ENCODE assay signal across 13 cellular contexts in genomic region chr17:27572665-27573064, GRCh38. TPM values are rescaled to one million over a fixed set of nuclear protein-coding genes. Genes with fewer than 3 reads are reported as not detected.
DNase-seq lines count a peak whose midpoint lies in the region; TF ChIP-seq lines count a peak whose summit lies in the region.
"Had no signal": no experiment of that assay in that cellular context is flagged by ENCODE, and none has a peak within 500 bp of the region (broad histone marks: within the 10 kb centered on the region; RNA-seq: fewer than 3 reads in every experiment).

No MANE protein-coding gene starts in this region.

- H2BK120ac ChIP-seq in mesendoderm (ENCODE audit: low read depth, low read length): peak overlapping the region; percentile 17

- H3K27ac Mint-ChIP-seq in T-helper 1 cell treated with Interleukin-12 subunit alpha and Interleukin-12 subunit beta and Interleukin-4 antibody, amounts not matched to agents 30 μg/mL and 1 μg/mL, for 36 hours: peak overlapping the region; percentile 31
- H3K27ac Mint-ChIP-seq in progenitor cell of endocrine pancreas: no peak overlapping the region

- H2AK5ac ChIP-seq in mesendoderm (ENCODE audit: low read length): no peak overlapping the region

- H3K27me3 Mint-ChIP-seq in T-helper 1 cell treated with Interleukin-12 subunit alpha and Interleukin-12 subunit beta and Interleukin-4 antibody, amounts not matched to agents 30 μg/mL and 1 μg/mL, for 36 hours (ENCODE audit: low read depth): no peaks in the 10 kb centered on the region
- no peaks in the 10 kb centered on the region for H3K27me3 Mint-ChIP-seq in progenitor cell of endocrine pancreas

- H3K36me3 ChIP-seq in mesendoderm (ENCODE audit: control insufficient read depth, insufficient read depth, low read length): no peaks in the 10 kb centered on the region

- no peak overlapping the region for H4K8ac ChIP-seq in mesendoderm (ENCODE audit: low read depth, low read length)

- H3K56ac ChIP-seq in mesendoderm (ENCODE audit: low read length): peak overlapping the region; percentile 59

- H3K4me1 Mint-ChIP-seq in T-helper 1 cell treated with Interleukin-12 subunit alpha and Interleukin-12 subunit beta and Interleukin-4 antibody, amounts not matched to agents 30 μg/mL and 1 μg/mL, for 36 hours (ENCODE audit: low read depth): peaks cover 67% of the 10 kb centered on the region
- H3K4me1 Mint-ChIP-seq in progenitor cell of endocrine pancreas (ENCODE audit: low read depth): peaks cover 25% of the 10 kb centered on the region

- H3K79me1 ChIP-seq in mesendoderm (ENCODE audit: low read length): peaks cover 15% of the 10 kb centered on the region

- peak overlapping the region; percentile 70 for H3K18ac ChIP-seq in mesendoderm (ENCODE audit: low read length)

- H3K4me3 Mint-ChIP-seq in T-helper 1 cell treated with Interleukin-12 subunit alpha and Interleukin-12 subunit beta and Interleukin-4 antibody, amounts not matched to agents 30 μg/mL and 1 μg/mL, for 36 hours: no peak overlapping the region
- no peak overlapping the region for H3K4me3 Mint-ChIP-seq in progenitor cell of endocrine pancreas (ENCODE audit: low read depth)

- H3K27me3 ChIP-seq in mesendoderm (ENCODE audit: insufficient read depth, low read length, poor library complexity): no peaks in the 10 kb centered on the region
- H3K27me3 ChIP-seq: testis had no signal

- H3K4ac ChIP-seq in mesendoderm (ENCODE audit: low read depth, low read length): peak overlapping the region; percentile 43

- no CpG with 5 or more reads among the region's 7 CpGs for WGBS in mesendoderm (ENCODE audit: extremely low coverage, insufficient coverage, low lambda C conversion rate)

- peaks cover 63% of the 10 kb centered on the region for H3K4me1 ChIP-seq in mesendoderm (ENCODE audit: control insufficient read depth, low read depth, low read length)

- H3K23ac ChIP-seq in mesendoderm (ENCODE audit: low read length): no peak overlapping the region

- no peak overlapping the region for H2BK15ac ChIP-seq in mesendoderm (replicated peaks; ENCODE audit: low read depth)

- H3K27ac ChIP-seq in mesendoderm (ENCODE audit: low read depth, low read length): no peak overlapping the region
- H3K27ac ChIP-seq: testis had no signal

- DNase-seq in T-helper 1 cell (no peak), activated T-cell treated with anti-CD3 and anti-CD28 coated beads for 4 hours (peak; percentile 17), mesendoderm (peak; percentile 58), epidermal melanocyte (ENCODE audit: insufficient read length, low spot score) (no peak), progenitor cell of endocrine pancreas (ENCODE audit: low spot score, unreplicated experiment) (no peak), NCI-H187 (lab: John Stamatoyannopoulos, UW) (no peak)
- peak; percentile 56 to 83 for DNase-seq in stimulated activated CD8-positive, alpha-beta memory T cell treated with anti-CD3 and anti-CD28 coated beads, Interleukin-7, amount 100 ng/mL, for 48 hours (ENCODE audit: extremely low read depth in 1 of 2, low read depth in 1 of 2)
- DNase-seq: central memory CD4-positive, alpha-beta T cell; GOT3; NCI-H1105 treated with DMSO at 0.1 percent for 48 hours; testis had no signal

- no peak overlapping the region for H2BK5ac ChIP-seq in mesendoderm (ENCODE audit: low read length)

- H4K5ac ChIP-seq in mesendoderm (ENCODE audit: low read length): no peak overlapping the region

- H3K36me3 Mint-ChIP-seq in T-helper 1 cell treated with Interleukin-12 subunit alpha and Interleukin-12 subunit beta and Interleukin-4 antibody, amounts not matched to agents 30 μg/mL and 1 μg/mL, for 36 hours (ENCODE audit: low read depth): peaks cover 10% of the 10 kb centered on the region
- no peaks in the 10 kb centered on the region for H3K36me3 Mint-ChIP-seq in progenitor cell of endocrine pancreas (ENCODE audit: insufficient read depth)

- H3K4me2 ChIP-seq in mesendoderm (ENCODE audit: low read length): no peak overlapping the region

- peaks cover 3% of the 10 kb centered on the region for H3K9me3 Mint-ChIP-seq in T-helper 1 cell treated with Interleukin-12 subunit alpha and Interleukin-12 subunit beta and Interleukin-4 antibody, amounts not matched to agents 30 μg/mL and 1 μg/mL, for 36 hours
- H3K9me3 Mint-ChIP-seq in progenitor cell of endocrine pancreas (ENCODE audit: low read depth): no peaks in the 10 kb centered on the region

- H3K4me3 ChIP-seq in mesendoderm (ENCODE audit: low read length): no peak overlapping the region
- H3K4me3 ChIP-seq: testis had no signal

- peaks cover 7% of the 10 kb centered on the region for H3K79me2 ChIP-seq in mesendoderm (ENCODE audit: control insufficient read depth, insufficient read depth, low read length)

- H3K9ac ChIP-seq in mesendoderm (ENCODE audit: low read length): no peak overlapping the region

- TF ChIP-seq CTCF in progenitor cell of endocrine pancreas (IDR thresholded peaks at IDR 0.05; ENCODE audit: unreplicated experiment): no peak

RNA-seq across cellular contexts. Expression of gene LGALS9, which starts 58.3 kb away (rescaled TPM):
- polyA plus RNA-seq in mesendoderm (2013, experiment 1 of 2): 0.29 TPM
- polyA plus RNA-seq in mesendoderm (2013, experiment 2 of 2): 0.48 TPM
- 2.1 and 3.1 TPM in 2 replicates for total RNA-seq in progenitor cell of endocrine pancreas
- total RNA-seq: G401 had no signal

Comparison
In these comparisons a context has a peak if more than half of its experiments do, and no peak if none do; other contexts are left out.
1. DNase-seq: peak in activated T-cell treated with anti-CD3 and anti-CD28 coated beads for 4 hours (single experiment), mesendoderm (single experiment) and stimulated activated CD8-positive, alpha-beta memory T cell treated with anti-CD3 and anti-CD28 coated beads, Interleukin-7, amount 100 ng/mL, for 48 hours (2 of 2); none in T-helper 1 cell (0 of 5), epidermal melanocyte (single experiment), progenitor cell of endocrine pancreas (single experiment) and NCI-H187 (0 of 2).